In the genomic region with DNA sequence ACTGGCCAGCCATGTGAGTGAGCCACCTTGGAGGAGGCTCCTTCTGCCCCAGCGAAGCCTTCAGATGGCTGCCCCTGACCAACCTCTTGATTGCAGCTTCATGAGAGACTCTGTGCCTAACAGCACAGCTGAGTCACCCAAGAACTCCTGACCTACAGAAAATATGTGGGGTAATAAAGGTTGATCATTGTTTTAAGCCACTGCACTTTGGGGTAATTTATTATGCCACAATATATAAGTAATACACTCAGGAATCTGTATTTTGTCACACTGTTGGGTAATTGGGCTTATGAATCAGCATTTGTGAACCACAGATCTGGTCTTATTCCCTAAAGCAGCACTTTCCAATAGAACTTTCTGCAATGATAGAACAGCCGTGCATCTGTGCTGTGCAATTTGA, we compare ENCODE assay signal across 14 cellular contexts. TPM values are rescaled to one million over a fixed set of nuclear protein-coding genes. Genes with fewer than 3 reads are reported as not detected.
A peak's percentile ranks its signal among the peaks of the same experiment; 100 is the strongest.
DNase-seq lines count a peak whose midpoint lies in the region; ATAC-seq and TF ChIP-seq lines count a peak whose summit lies in the region.
"Had no signal": no experiment of that assay in that cellular context is flagged by ENCODE, and none has a peak within 500 bp of the region (broad histone marks: within the 10 kb centered on the region; RNA-seq: fewer than 3 reads in every experiment).

No MANE protein-coding gene starts in this region.

- H3K27me3 Mint-ChIP-seq in mesothelial cell of epicardium (ENCODE audit: low read depth) (no peaks in the 10 kb centered on the region), WTC11 (ENCODE audit: low read depth) (peaks cover 4% of the 10 kb centered on the region; the same call in 1 of the 2 replicates)

- peaks cover 4% of the 10 kb centered on the region for H3K9me3 Mint-ChIP-seq in mesothelial cell of epicardium
- no peaks in the 10 kb centered on the region for H3K9me3 Mint-ChIP-seq in WTC11
- H3K9me3 Mint-ChIP-seq: nephron had no signal

- H3K36me3 Mint-ChIP-seq in mesothelial cell of epicardium (peaks cover 2% of the 10 kb centered on the region), WTC11 (no peaks in the 10 kb centered on the region)
- H3K36me3 Mint-ChIP-seq: immature natural killer cell had no signal

- H3K9me3 ChIP-seq in Panc1 (ENCODE audit: control insufficient read depth, insufficient read depth, low read depth, low read length) = no peaks in the 10 kb centered on the region

- TF ChIP-seq CTCF in Panc1 (IDR thresholded peaks at IDR 0.05) (no peak), epithelial cell of proximal tubule (conservative IDR thresholded peaks at IDR 0.05; ENCODE audit: low read depth, low read length) (no peak), retinal pigment epithelial cell (conservative IDR thresholded peaks at IDR 0.05; ENCODE audit: low read depth, low read length) (no peak), GM10248 (IDR thresholded peaks at IDR 0.05; ENCODE audit: control extremely low read depth, extremely low read depth, low read depth, missing control alignments) (no peak), mesothelial cell of epicardium (IDR thresholded peaks at IDR 0.05; ENCODE audit: unreplicated experiment) (no peak), WTC11 (IDR thresholded peaks at IDR 0.05) (no peak)

- H3K27ac ChIP-seq in Panc1 (ENCODE audit: low read length) = peak overlapping the region; percentile 71

- no TSS peak for BruUV-seq in Panc1 (replicated peaks; lab: Mats Ljungman, UMichigan)

- CTCF ChIA-PET in Panc1 (lab: Charles Lee) (no interaction called here), GM10248 (lab: Yijun Ruan, JAX) (interaction anchor here (9.4 to 24.6 kb wide), 2 partner anchors 12 to 115 kb away, joined by 158 to 882 read pairs; no protein-coding TSS in a partner anchor), WTC11 (lab: Charles Lee) (interaction anchor here (3.4 kb wide), 1 partner anchor 10 kb away, joined by 25 read pairs; no protein-coding TSS in a partner anchor)

- no peaks in the 10 kb centered on the region for H3K36me3 ChIP-seq in Panc1 (ENCODE audit: control insufficient read depth, insufficient read depth, low read length)

- H3K4me3 Mint-ChIP-seq in mesothelial cell of epicardium (no peak overlapping the region), WTC11 (no peak overlapping the region)
- H3K4me3 Mint-ChIP-seq: immature natural killer cell, nephron had no signal

- peak; percentile 40; the same call in 1 of the 2 replicates for ATAC-seq in Panc1
- ATAC-seq in HG02885 (IDR thresholded peaks at IDR 0.05; ENCODE audit: poor library complexity, unreplicated experiment) = no peak
- no peak for ATAC-seq in WTC11

- H3K4me1 Mint-ChIP-seq in mesothelial cell of epicardium (no peaks in the 10 kb centered on the region), WTC11 (0 out of 2 replicates have a peak, but pooled peaks cover 9% of the 10 kb centered on the region)
- H3K4me1 Mint-ChIP-seq: immature natural killer cell, nephron had no signal

- H3K27ac Mint-ChIP-seq in mesothelial cell of epicardium = no peak overlapping the region
- no peak overlapping the region for H3K27ac Mint-ChIP-seq in WTC11
- H3K27ac Mint-ChIP-seq: immature natural killer cell, nephron had no signal

- H3K27me3 ChIP-seq in Panc1 (ENCODE audit: control insufficient read depth, insufficient read depth, low read length) = no peaks in the 10 kb centered on the region

- no peak overlapping the region for H3K4me3 ChIP-seq in Panc1 (ENCODE audit: low read depth in 2 of 2, low read length in 2 of 2)
- H3K4me3 ChIP-seq in epithelial cell of proximal tubule (ENCODE audit: low read depth, low read length) = no peak overlapping the region
- no peak overlapping the region for H3K4me3 ChIP-seq in retinal pigment epithelial cell (ENCODE audit: low read length)

- intact Hi-C loops in Panc1 (cut with micrococcal nuclease; ENCODE audit: unreplicated experiment) = no loop called here

- in situ Hi-C loops in Panc1 (cut with HindIII; ENCODE audit: low pct_unique_long_range_greater_than_20kb, low sequenced_read_pairs) = no loop called here

- peak; percentile 96 for DNase-seq in GM04504 (ENCODE audit: low read depth)
- DNase-seq in Panc1 (ENCODE audit: low read depth, low spot score) = no peak
- DNase-seq in epithelial cell of proximal tubule (ENCODE audit: low read depth) = peak; percentile 98
- DNase-seq in retinal pigment epithelial cell (ENCODE audit: low read depth) = peak; percentile 79
- no peak for DNase-seq in GM10248 (ENCODE audit: extremely low spot score)
- no peak for DNase-seq in mesothelial cell of epicardium (ENCODE audit: low spot score in 2 of 2, unreplicated experiment in 2 of 2)
- no peak for DNase-seq in WTC11 (ENCODE audit: low spot score)
- DNase-seq: activated CD8-positive, alpha-beta memory T cell treated with anti-CD3 and anti-CD28 coated beads for 24 hours; immature natural killer cell; NCI-H1105 treated with DMSO at 0.1 percent for 48 hours; NCI-H526; T-helper 1 cell had no signal

- POLR2A ChIA-PET in Panc1 (lab: Charles Lee) (no interaction called here), GM10248 (lab: Yijun Ruan, JAX) (no interaction called here), WTC11 (lab: Charles Lee) (no interaction called here)

- no peaks in the 10 kb centered on the region for H3K4me1 ChIP-seq in Panc1 (ENCODE audit: control insufficient read depth, insufficient read depth, low read length)

TF ChIP-seq in WTC11, 78 proteins besides CTCF, POLR2A, EP300 and RAD21:
- TF ChIP-seq TEAD1 (CRISPR knock-in tag; IDR thresholded peaks at IDR 0.05) = no peak
- no peak for TF ChIP-seq ZNF396 (CRISPR knock-in tag; IDR thresholded peaks at IDR 0.05; ENCODE audit: borderline replicate concordance)
- TF ChIP-seq, protein P1, sequence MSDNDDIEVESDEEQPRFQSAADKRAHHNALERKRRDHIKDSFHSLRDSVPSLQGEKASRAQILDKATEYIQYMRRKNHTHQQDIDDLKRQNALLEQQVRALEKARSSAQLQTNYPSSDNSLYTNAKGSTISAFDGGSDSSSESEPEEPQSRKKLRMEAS (CRISPR knock-in tag; IDR thresholded peaks at IDR 0.05) = no peak
- TF ChIP-seq, protein P2, sequence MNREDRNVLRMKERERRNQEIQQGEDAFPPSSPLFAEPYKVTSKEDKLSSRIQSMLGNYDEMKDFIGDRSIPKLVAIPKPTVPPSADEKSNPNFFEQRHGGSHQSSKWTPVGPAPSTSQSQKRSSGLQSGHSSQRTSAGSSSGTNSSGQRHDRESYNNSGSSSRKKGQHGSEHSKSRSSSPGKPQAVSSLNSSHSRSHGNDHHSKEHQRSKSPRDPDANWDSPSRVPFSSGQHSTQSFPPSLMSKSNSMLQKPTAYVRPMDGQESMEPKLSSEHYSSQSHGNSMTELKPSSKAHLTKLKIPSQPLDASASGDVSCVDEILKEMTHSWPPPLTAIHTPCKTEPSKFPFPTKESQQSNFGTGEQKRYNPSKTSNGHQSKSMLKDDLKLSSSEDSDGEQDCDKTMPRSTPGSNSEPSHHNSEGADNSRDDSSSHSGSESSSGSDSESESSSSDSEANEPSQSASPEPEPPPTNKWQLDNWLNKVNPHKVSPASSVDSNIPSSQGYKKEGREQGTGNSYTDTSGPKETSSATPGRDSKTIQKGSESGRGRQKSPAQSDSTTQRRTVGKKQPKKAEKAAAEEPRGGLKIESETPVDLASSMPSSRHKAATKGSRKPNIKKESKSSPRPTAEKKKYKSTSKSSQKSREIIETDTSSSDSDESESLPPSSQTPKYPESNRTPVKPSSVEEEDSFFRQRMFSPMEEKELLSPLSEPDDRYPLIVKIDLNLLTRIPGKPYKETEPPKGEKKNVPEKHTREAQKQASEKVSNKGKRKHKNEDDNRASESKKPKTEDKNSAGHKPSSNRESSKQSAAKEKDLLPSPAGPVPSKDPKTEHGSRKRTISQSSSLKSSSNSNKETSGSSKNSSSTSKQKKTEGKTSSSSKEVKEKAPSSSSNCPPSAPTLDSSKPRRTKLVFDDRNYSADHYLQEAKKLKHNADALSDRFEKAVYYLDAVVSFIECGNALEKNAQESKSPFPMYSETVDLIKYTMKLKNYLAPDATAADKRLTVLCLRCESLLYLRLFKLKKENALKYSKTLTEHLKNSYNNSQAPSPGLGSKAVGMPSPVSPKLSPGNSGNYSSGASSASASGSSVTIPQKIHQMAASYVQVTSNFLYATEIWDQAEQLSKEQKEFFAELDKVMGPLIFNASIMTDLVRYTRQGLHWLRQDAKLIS (CRISPR knock-in tag; IDR thresholded peaks at IDR 0.05; ENCODE audit: borderline replicate concordance) = no peak
- TF ChIP-seq NFE2L1 (CRISPR knock-in tag; IDR thresholded peaks at IDR 0.05) = no peak
- no peak for TF ChIP-seq NFATC4 (CRISPR knock-in tag; IDR thresholded peaks at IDR 0.05)
- no peak for TF ChIP-seq MLX (CRISPR knock-in tag; IDR thresholded peaks at IDR 0.05)
- no peak for TF ChIP-seq JAZF1 (CRISPR knock-in tag; IDR thresholded peaks at IDR 0.05)

RNA-seq across cellular contexts. Expression of gene VDAC1, which starts 24.4 kb away (rescaled TPM):
- total RNA-seq in Panc1 (2021; ENCODE audit: unreplicated experiment) (395 TPM), epithelial cell of proximal tubule (295 and 368 TPM in 2 replicates), mesothelial cell of epicardium (108 to 111 TPM (median 109 TPM) in 3 replicates), WTC11 (2021) (266 to 274 TPM (median 268 TPM) in 3 replicates)
- 502 TPM for polyA plus RNA-seq in Panc1 (2012; ENCODE audit: insufficient read length)

Comparison
In these comparisons a context has a peak if more than half of its experiments do, and no peak if none do; other contexts are left out.
1. DNase-seq: peak in GM04504 (single experiment), epithelial cell of proximal tubule (single experiment) and retinal pigment epithelial cell (single experiment); none in Panc1 (single experiment), GM10248 (single experiment), mesothelial cell of epicardium (0 of 2) and WTC11 (single experiment).